In genomic region chr10:47354162-47354561, GRCh38 we compare ENCODE assay signal across 1 cellular context.
TF ChIP-seq lines count a peak whose summit lies in the region.

No MANE protein-coding gene starts in this region.

TF ChIP-seq in Ishikawa, 13 proteins besides CTCF, POLR2A, EP300 and RAD21 (continued from another document):
- TF ChIP-seq, protein P1, sequence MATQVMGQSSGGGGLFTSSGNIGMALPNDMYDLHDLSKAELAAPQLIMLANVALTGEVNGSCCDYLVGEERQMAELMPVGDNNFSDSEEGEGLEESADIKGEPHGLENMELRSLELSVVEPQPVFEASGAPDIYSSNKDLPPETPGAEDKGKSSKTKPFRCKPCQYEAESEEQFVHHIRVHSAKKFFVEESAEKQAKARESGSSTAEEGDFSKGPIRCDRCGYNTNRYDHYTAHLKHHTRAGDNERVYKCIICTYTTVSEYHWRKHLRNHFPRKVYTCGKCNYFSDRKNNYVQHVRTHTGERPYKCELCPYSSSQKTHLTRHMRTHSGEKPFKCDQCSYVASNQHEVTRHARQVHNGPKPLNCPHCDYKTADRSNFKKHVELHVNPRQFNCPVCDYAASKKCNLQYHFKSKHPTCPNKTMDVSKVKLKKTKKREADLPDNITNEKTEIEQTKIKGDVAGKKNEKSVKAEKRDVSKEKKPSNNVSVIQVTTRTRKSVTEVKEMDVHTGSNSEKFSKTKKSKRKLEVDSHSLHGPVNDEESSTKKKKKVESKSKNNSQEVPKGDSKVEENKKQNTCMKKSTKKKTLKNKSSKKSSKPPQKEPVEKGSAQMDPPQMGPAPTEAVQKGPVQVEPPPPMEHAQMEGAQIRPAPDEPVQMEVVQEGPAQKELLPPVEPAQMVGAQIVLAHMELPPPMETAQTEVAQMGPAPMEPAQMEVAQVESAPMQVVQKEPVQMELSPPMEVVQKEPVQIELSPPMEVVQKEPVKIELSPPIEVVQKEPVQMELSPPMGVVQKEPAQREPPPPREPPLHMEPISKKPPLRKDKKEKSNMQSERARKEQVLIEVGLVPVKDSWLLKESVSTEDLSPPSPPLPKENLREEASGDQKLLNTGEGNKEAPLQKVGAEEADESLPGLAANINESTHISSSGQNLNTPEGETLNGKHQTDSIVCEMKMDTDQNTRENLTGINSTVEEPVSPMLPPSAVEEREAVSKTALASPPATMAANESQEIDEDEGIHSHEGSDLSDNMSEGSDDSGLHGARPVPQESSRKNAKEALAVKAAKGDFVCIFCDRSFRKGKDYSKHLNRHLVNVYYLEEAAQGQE (IDR thresholded peaks at IDR 0.05; ENCODE audit: low read depth) = no peak
- TF ChIP-seq TAF1 (IDR thresholded peaks at IDR 0.05; ENCODE audit: low read depth) = no peak
- TF ChIP-seq NFIC (IDR thresholded peaks at IDR 0.05) = no peak
- no peak for TF ChIP-seq CEBPB (IDR thresholded peaks at IDR 0.05)
- no peak for TF ChIP-seq FOXM1 (IDR thresholded peaks at IDR 0.05; ENCODE audit: borderline replicate concordance, low read depth)
- TF ChIP-seq, protein P2, sequence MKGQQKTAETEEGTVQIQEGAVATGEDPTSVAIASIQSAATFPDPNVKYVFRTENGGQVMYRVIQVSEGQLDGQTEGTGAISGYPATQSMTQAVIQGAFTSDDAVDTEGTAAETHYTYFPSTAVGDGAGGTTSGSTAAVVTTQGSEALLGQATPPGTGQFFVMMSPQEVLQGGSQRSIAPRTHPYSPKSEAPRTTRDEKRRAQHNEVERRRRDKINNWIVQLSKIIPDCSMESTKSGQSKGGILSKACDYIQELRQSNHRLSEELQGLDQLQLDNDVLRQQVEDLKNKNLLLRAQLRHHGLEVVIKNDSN (IDR thresholded peaks at IDR 0.05) = no peak
- TF ChIP-seq TCF12 (IDR thresholded peaks at IDR 0.05; ENCODE audit: low read depth) = no peak
- no peak for TF ChIP-seq YY1 (IDR thresholded peaks at IDR 0.05; ENCODE audit: low read depth)
